ENCODE assay signal across 1 cellular context in the genomic region with DNA sequence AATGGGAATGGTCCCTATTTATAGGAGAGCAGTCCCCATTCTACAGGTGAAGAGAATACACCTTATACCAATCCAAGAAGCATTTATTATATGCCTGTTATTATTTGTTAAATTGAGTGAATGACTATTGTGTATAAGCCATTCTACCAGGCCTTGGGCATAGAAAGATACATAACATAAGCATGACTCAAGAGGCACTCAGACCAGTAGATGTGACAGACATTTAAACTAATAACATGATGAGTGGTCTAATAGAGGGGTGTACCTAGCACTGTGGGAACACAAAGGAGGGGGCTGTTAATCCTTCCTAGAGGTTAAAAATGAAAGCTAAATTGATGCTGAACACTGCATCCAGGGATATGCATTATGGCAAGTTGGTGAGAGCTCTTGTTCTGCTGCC.
TF ChIP-seq lines count a peak whose summit lies in the region.

No MANE protein-coding gene starts in this region.

TF ChIP-seq in GM23338, 12 proteins besides CTCF, POLR2A, EP300 and RAD21 (continued from another document):
- TF ChIP-seq, protein P1, sequence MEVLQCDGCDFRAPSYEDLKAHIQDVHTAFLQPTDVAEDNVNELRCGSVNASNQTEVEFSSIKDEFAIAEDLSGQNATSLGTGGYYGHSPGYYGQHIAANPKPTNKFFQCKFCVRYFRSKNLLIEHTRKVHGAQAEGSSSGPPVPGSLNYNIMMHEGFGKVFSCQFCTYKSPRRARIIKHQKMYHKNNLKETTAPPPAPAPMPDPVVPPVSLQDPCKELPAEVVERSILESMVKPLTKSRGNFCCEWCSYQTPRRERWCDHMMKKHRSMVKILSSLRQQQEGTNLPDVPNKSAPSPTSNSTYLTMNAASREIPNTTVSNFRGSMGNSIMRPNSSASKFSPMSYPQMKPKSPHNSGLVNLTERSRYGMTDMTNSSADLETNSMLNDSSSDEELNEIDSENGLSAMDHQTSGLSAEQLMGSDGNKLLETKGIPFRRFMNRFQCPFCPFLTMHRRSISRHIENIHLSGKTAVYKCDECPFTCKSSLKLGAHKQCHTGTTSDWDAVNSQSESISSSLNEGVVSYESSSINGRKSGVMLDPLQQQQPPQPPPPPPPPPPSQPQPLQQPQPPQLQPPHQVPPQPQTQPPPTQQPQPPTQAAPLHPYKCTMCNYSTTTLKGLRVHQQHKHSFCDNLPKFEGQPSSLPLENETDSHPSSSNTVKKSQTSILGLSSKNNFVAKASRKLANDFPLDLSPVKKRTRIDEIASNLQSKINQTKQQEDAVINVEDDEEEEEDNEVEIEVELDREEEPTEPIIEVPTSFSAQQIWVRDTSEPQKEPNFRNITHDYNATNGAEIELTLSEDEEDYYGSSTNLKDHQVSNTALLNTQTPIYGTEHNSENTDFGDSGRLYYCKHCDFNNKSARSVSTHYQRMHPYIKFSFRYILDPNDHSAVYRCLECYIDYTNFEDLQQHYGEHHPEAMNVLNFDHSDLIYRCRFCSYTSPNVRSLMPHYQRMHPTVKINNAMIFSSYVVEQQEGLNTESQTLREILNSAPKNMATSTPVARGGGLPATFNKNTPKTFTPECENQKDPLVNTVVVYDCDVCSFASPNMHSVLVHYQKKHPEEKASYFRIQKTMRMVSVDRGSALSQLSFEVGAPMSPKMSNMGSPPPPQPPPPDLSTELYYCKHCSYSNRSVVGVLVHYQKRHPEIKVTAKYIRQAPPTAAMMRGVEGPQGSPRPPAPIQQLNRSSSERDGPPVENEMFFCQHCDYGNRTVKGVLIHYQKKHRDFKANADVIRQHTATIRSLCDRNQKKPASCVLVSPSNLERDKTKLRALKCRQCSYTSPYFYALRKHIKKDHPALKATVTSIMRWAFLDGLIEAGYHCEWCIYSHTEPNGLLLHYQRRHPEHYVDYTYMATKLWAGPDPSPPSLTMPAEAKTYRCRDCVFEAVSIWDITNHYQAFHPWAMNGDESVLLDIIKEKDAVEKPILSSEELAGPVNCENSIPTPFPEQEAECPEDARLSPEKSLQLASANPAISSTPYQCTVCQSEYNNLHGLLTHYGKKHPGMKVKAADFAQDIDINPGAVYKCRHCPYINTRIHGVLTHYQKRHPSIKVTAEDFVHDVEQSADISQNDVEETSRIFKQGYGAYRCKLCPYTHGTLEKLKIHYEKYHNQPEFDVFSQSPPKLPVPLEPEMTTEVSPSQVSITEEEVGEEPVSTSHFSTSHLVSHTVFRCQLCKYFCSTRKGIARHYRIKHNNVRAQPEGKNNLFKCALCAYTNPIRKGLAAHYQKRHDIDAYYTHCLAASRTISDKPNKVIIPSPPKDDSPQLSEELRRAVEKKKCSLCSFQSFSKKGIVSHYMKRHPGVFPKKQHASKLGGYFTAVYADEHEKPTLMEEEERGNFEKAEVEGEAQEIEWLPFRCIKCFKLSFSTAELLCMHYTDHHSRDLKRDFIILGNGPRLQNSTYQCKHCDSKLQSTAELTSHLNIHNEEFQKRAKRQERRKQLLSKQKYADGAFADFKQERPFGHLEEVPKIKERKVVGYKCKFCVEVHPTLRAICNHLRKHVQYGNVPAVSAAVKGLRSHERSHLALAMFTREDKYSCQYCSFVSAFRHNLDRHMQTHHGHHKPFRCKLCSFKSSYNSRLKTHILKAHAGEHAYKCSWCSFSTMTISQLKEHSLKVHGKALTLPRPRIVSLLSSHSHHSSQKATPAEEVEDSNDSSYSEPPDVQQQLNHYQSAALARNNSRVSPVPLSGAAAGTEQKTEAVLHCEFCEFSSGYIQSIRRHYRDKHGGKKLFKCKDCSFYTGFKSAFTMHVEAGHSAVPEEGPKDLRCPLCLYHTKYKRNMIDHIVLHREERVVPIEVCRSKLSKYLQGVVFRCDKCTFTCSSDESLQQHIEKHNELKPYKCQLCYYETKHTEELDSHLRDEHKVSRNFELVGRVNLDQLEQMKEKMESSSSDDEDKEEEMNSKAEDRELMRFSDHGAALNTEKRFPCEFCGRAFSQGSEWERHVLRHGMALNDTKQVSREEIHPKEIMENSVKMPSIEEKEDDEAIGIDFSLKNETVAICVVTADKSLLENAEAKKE (CRISPR knock-in tag; IDR thresholded peaks at IDR 0.05), result no peak
TF ChIP-seq in GM23338: peak in this region for 0.
